ENCODE assay signal across 13 cellular contexts in genomic region chr18:70047931-70048603, GRCh38.
DNase-seq lines count a peak whose midpoint lies in the region; ATAC-seq, FAIRE-seq and TF ChIP-seq lines count a peak whose summit lies in the region.
"Had no signal": no experiment of that assay in that cellular context is flagged by ENCODE, and none has a peak within 500 bp of the region (broad histone marks: within the 10 kb centered on the region; RNA-seq: fewer than 3 reads in every experiment).

No MANE protein-coding gene starts in this region.

- DNase-seq in A549 (ENCODE audit: low read depth in 1 of 2, low spot score in 1 of 2): no peak
- DNase-seq in HFFc6: peak; percentile 41
- peak; percentile 93 for DNase-seq in bronchial epithelial cell (ENCODE audit: low read depth)
- DNase-seq in right cardiac atrium: no peak
- DNase-seq in stimulated activated CD4-positive, alpha-beta T cell treated with anti-CD3 and anti-CD28 coated beads, Interleukin-4, amount 100 ng/mL, for 4 hours: no peak
- no peak for DNase-seq in body of pancreas
- no peak for DNase-seq in activated CD4-positive, alpha-beta T cell treated with anti-CD3 and anti-CD28 coated beads for 4 hours
- DNase-seq: activated naive CD8-positive, alpha-beta T cell treated with anti-CD3 and anti-CD28 coated beads for 36 hours; NCI-H1105 treated with DMSO at 0.1 percent for 48 hours; NCI-H446 treated with DMSO at 0.1 percent for 48 hours; SHP77; spleen had no signal

- H3K4me3 ChIP-seq in A549 (no peak overlapping the region), bronchial epithelial cell (ENCODE audit: low read depth, low read length) (peak overlapping the region; percentile 44), right cardiac atrium (ENCODE audit: low read length) (no peak overlapping the region), body of pancreas (no peak overlapping the region)
- H3K4me3 ChIP-seq: spleen had no signal

- ATAC-seq in A549: no peak
- ATAC-seq in right cardiac atrium: peak; percentile 41 to 62
- ATAC-seq in body of pancreas: no peak
- ATAC-seq in HG02981 (IDR thresholded peaks at IDR 0.05; ENCODE audit: unreplicated experiment): no peak

- TF ChIP-seq CTCF in A549 (IDR thresholded peaks at IDR 0.05) (no peak), HFFc6 (IDR thresholded peaks at IDR 0.05) (no peak), bronchial epithelial cell (IDR thresholded peaks at IDR 0.05; ENCODE audit: insufficient read depth, low read length, severe bottlenecking) (no peak), body of pancreas (IDR thresholded peaks at IDR 0.05) (no peak)

- TF ChIP-seq POLR2A in A549 (IDR thresholded peaks at IDR 0.05; ENCODE audit: low read length) (no peak), body of pancreas (IDR thresholded peaks at IDR 0.05) (no peak)

- H3K4me2 ChIP-seq in A549: peak overlapping the region; percentile 41

- H3K27ac ChIP-seq in A549 (peak overlapping the region; percentile 39 to 69), right cardiac atrium (ENCODE audit: low read length) (no peak overlapping the region), body of pancreas (no peak overlapping the region)
- H3K27ac ChIP-seq: spleen had no signal

- TF ChIP-seq RAD21 in A549 (conservative IDR thresholded peaks at IDR 0.05 in 1 of 2, IDR thresholded peaks at IDR 0.05 in 1 of 2): no peak

- intact Hi-C loops in right cardiac atrium (cut with DNase I): no loop called here
- intact Hi-C loops in body of pancreas (cut with DNase I): no loop called here

- peak overlapping the region; percentile 83 for H3K27ac Mint-ChIP-seq in HFFc6
- H3K27ac Mint-ChIP-seq: activated naive CD8-positive, alpha-beta T cell treated with anti-CD3 and anti-CD28 coated beads for 36 hours had no signal

- POLR2A ChIA-PET in A549 (lab: Yijun Ruan, JAX): no interaction called here

- FAIRE-seq in A549 (lab: Jason Lieb, UNC) (no peak), bronchial epithelial cell (lab: Jason Lieb, UNC) (peak; percentile 13)

- H3K9me3 Mint-ChIP-seq in HFFc6: no peaks in the 10 kb centered on the region
- H3K9me3 Mint-ChIP-seq: activated naive CD8-positive, alpha-beta T cell treated with anti-CD3 and anti-CD28 coated beads for 36 hours had no signal

- peaks cover 18% of the 10 kb centered on the region for H3K36me3 Mint-ChIP-seq in HFFc6 (ENCODE audit: low read depth)

- H3K4me3 Mint-ChIP-seq in HFFc6: peak overlapping the region; percentile 60; the same call in 1 of the 2 replicates
- H3K4me3 Mint-ChIP-seq: activated naive CD8-positive, alpha-beta T cell treated with anti-CD3 and anti-CD28 coated beads for 36 hours had no signal

- H3K36me3 ChIP-seq in bronchial epithelial cell (ENCODE audit: control insufficient read depth, insufficient read depth, low read length) (no peaks in the 10 kb centered on the region), body of pancreas (replicated peaks in 1 of 2; ENCODE audit: insufficient read depth in 1 of 2, low read depth in 2 of 2) (no peaks in the 10 kb centered on the region)

- peaks cover 58% of the 10 kb centered on the region for H3K4me1 Mint-ChIP-seq in HFFc6 (ENCODE audit: low read depth)
- H3K4me1 Mint-ChIP-seq: activated naive CD8-positive, alpha-beta T cell treated with anti-CD3 and anti-CD28 coated beads for 36 hours had no signal

- H3K4me1 ChIP-seq in A549 (peaks cover 47% of the 10 kb centered on the region), right cardiac atrium (ENCODE audit: control insufficient read depth, insufficient read depth, low read length) (no peaks in the 10 kb centered on the region), body of pancreas (no peaks in the 10 kb centered on the region)
- H3K4me1 ChIP-seq: spleen had no signal

- 92% methylated on average over 4 of the region's 4 CpGs for WGBS in A549 (ENCODE audit: missing lambda C conversion rate)
- 83% methylated on average over 4 of the region's 4 CpGs for WGBS in right cardiac atrium
- 90% methylated on average over 4 of the region's 4 CpGs for WGBS in body of pancreas, 2 donors

- no peak for TF ChIP-seq EP300 in A549 (IDR thresholded peaks at IDR 0.05)

- H3K27me3 Mint-ChIP-seq in HFFc6 (ENCODE audit: insufficient read depth): peaks cover 2% of the 10 kb centered on the region; the same call in 1 of the 2 replicates
- H3K27me3 Mint-ChIP-seq: activated naive CD8-positive, alpha-beta T cell treated with anti-CD3 and anti-CD28 coated beads for 36 hours had no signal

- H3K9me3 ChIP-seq in A549 (no peaks in the 10 kb centered on the region), right cardiac atrium (ENCODE audit: control insufficient read depth, low read length) (no peaks in the 10 kb centered on the region), body of pancreas (no peaks in the 10 kb centered on the region)
- H3K9me3 ChIP-seq: spleen had no signal

- H3K27me3 ChIP-seq in bronchial epithelial cell (ENCODE audit: control insufficient read depth, insufficient read depth, low read length): no peaks in the 10 kb centered on the region
- no peaks in the 10 kb centered on the region for H3K27me3 ChIP-seq in right cardiac atrium (ENCODE audit: control insufficient read depth, insufficient read depth)
- no peaks in the 10 kb centered on the region for H3K27me3 ChIP-seq in body of pancreas
- H3K27me3 ChIP-seq: spleen had no signal

- CTCF ChIA-PET in A549 (lab: Yijun Ruan, JAX): no interaction called here

TF ChIP-seq in A549, 52 proteins besides CTCF, POLR2A, EP300 and RAD21:
- TF ChIP-seq ELK1 (IDR thresholded peaks at IDR 0.05; ENCODE audit: low read depth, low read length) (no peak), JUNB (IDR thresholded peaks at IDR 0.05) (0 out of 2 replicates have a peak, but pooled peaks have one; percentile 21)

Comparison
In these comparisons a context has a peak if more than half of its experiments do, and no peak if none do; other contexts are left out.
1. ATAC-seq: peak in right cardiac atrium (2 of 2); none in A549 (0 of 2), body of pancreas (single experiment) and HG02981 (single experiment).
2. DNase-seq: peak in HFFc6 (single experiment) and bronchial epithelial cell (single experiment); none in A549 (0 of 2), right cardiac atrium (0 of 3), stimulated activated CD4-positive, alpha-beta T cell treated with anti-CD3 and anti-CD28 coated beads, Interleukin-4, amount 100 ng/mL, for 4 hours (0 of 2), body of pancreas (0 of 4) and activated CD4-positive, alpha-beta T cell treated with anti-CD3 and anti-CD28 coated beads for 4 hours (0 of 2).
3. H3K27ac ChIP-seq: peak in A549 (2 of 2); none in right cardiac atrium (single experiment) and body of pancreas (0 of 4).